In the genomic region with DNA sequence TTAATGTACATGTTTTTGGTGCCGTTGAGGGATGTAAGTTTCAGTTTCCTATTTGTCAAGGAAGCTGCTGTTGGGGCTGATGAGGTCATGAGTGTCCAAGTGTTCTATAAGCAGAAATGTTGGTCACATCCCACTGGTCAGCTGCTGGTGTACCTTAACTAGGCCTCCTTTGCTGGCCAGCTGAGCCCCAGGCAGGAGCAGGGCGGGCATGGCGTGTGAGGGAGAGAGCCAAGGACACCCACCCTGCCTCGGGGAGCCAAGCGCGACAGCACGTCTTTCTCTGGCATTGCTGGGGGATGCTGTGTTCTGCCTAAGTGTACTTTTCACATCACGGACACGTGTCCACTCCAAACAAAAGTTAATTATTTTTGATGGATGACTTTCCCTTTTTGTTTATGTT, we compare ENCODE assay signal across 23 cellular contexts.
"Had no signal": no experiment of that assay in that cellular context is flagged by ENCODE, and none has a peak within 500 bp of the region (broad histone marks: within the 10 kb centered on the region; RNA-seq: fewer than 3 reads in every experiment).

No MANE protein-coding gene starts in this region.

- H3K9me3 ChIP-seq: heart left ventricle, prostate gland, SJCRH30, stomach had no signal

- H3K27me3 ChIP-seq: brain microvascular endothelial cell, heart left ventricle, SJCRH30, stomach had no signal

- H3K4me1 ChIP-seq: heart left ventricle, prostate gland, SJCRH30, stomach had no signal

- DNase-seq: activated CD4-positive, alpha-beta memory T cell treated with anti-CD3 and anti-CD28 coated beads, Interleukin-2, amount 10 ng/mL, durations not matched to agents 7 days and 5 days; activated naive CD4-positive, alpha-beta T cell treated with anti-CD3 and anti-CD28 coated beads for 36 hours; activated naive CD8-positive, alpha-beta T cell treated with anti-CD3 and anti-CD28 coated beads, Interleukin-2, amount 50 U/mL, for 24 hours; activated T-cell treated with anti-CD3 and anti-CD28 coated beads, Interleukin-2, amount 50 U/mL, for 4 hours; brain microvascular endothelial cell; central memory CD4-positive, alpha-beta T cell; heart left ventricle; immature natural killer cell; mammary epithelial cell; occipital lobe; SJCRH30; small intestine; stimulated activated CD4-positive, alpha-beta T cell treated with anti-CD3 and anti-CD28 coated beads, Interleukin-4, amount 100 ng/mL, for 1 hour; stomach; SW 1271; T-helper 2 cell had no signal

- H3K27me3 Mint-ChIP-seq: activated CD4-positive, alpha-beta memory T cell treated with anti-CD3 and anti-CD28 coated beads, Interleukin-2, amount 10 ng/mL, durations not matched to agents 7 days and 5 days; activated naive CD8-positive, alpha-beta T cell treated with anti-CD3 and anti-CD28 coated beads, Interleukin-2, amount 50 U/mL, for 24 hours; type B pancreatic cell had no signal

- H3K27ac ChIP-seq: brain microvascular endothelial cell, heart left ventricle, prostate gland, SJCRH30, stomach had no signal

- H3K36me3 Mint-ChIP-seq: immature natural killer cell had no signal

- ATAC-seq: activated naive CD8-positive, alpha-beta T cell treated with anti-CD3 and anti-CD28 coated beads, Interleukin-2, amount 50 U/mL, for 24 hours; activated T-cell treated with anti-CD3 and anti-CD28 coated beads, Interleukin-2, amount 50 U/mL, for 4 hours; heart left ventricle; left lobe of liver; right cardiac atrium had no signal

- H3K27ac Mint-ChIP-seq: activated CD4-positive, alpha-beta memory T cell treated with anti-CD3 and anti-CD28 coated beads, Interleukin-2, amount 10 ng/mL, durations not matched to agents 7 days and 5 days; activated naive CD4-positive, alpha-beta T cell treated with anti-CD3 and anti-CD28 coated beads for 36 hours; activated naive CD8-positive, alpha-beta T cell treated with anti-CD3 and anti-CD28 coated beads, Interleukin-2, amount 50 U/mL, for 24 hours; type B pancreatic cell had no signal

- FAIRE-seq: colon, endometrium, frontal cortex, small intestine had no signal

- H3K36me3 ChIP-seq: brain microvascular endothelial cell, heart left ventricle, prostate gland had no signal

- H3K4me3 ChIP-seq: heart left ventricle, prostate gland, SJCRH30, stomach had no signal

- H3K4me3 Mint-ChIP-seq: activated CD4-positive, alpha-beta memory T cell treated with anti-CD3 and anti-CD28 coated beads, Interleukin-2, amount 10 ng/mL, durations not matched to agents 7 days and 5 days; activated naive CD4-positive, alpha-beta T cell treated with anti-CD3 and anti-CD28 coated beads for 36 hours; activated naive CD8-positive, alpha-beta T cell treated with anti-CD3 and anti-CD28 coated beads, Interleukin-2, amount 50 U/mL, for 24 hours; activated T-cell treated with anti-CD3 and anti-CD28 coated beads, Interleukin-2, amount 50 U/mL, for 4 hours; immature natural killer cell; type B pancreatic cell had no signal

- H3K4me1 Mint-ChIP-seq: activated CD4-positive, alpha-beta memory T cell treated with anti-CD3 and anti-CD28 coated beads, Interleukin-2, amount 10 ng/mL, durations not matched to agents 7 days and 5 days; activated naive CD8-positive, alpha-beta T cell treated with anti-CD3 and anti-CD28 coated beads, Interleukin-2, amount 50 U/mL, for 24 hours; immature natural killer cell had no signal

- H3K9me3 Mint-ChIP-seq: activated CD4-positive, alpha-beta memory T cell treated with anti-CD3 and anti-CD28 coated beads, Interleukin-2, amount 10 ng/mL, durations not matched to agents 7 days and 5 days; activated naive CD4-positive, alpha-beta T cell treated with anti-CD3 and anti-CD28 coated beads for 36 hours; activated naive CD8-positive, alpha-beta T cell treated with anti-CD3 and anti-CD28 coated beads, Interleukin-2, amount 50 U/mL, for 24 hours; activated T-cell treated with anti-CD3 and anti-CD28 coated beads, Interleukin-2, amount 50 U/mL, for 4 hours; type B pancreatic cell had no signal
